Comparison of ENCODE assay signal across 8 cellular contexts in genomic region chr17:75323043-75323591, GRCh38. TPM values are rescaled to one million over a fixed set of nuclear protein-coding genes. Genes with fewer than 3 reads are reported as not detected.
DNase-seq lines count a peak whose midpoint lies in the region; ATAC-seq and TF ChIP-seq lines count a peak whose summit lies in the region.

No MANE protein-coding gene starts in this region.

- TF ChIP-seq CTCF in right lobe of liver (IDR thresholded peaks at IDR 0.05) = peak; percentile 75 to 78 (median 77)

- H3K4me1 Mint-ChIP-seq in activated CD4-positive, alpha-beta T cell treated with anti-CD3 and anti-CD28 coated beads, Interleukin-2, amount 10 ng/mL, durations not matched to agents 7 days and 5 days = peaks cover 41% of the 10 kb centered on the region

- TF ChIP-seq POLR2A in right lobe of liver (IDR thresholded peaks at IDR 0.05) = no peak

- peaks cover 46% of the 10 kb centered on the region for H3K36me3 Mint-ChIP-seq in activated CD4-positive, alpha-beta T cell treated with anti-CD3 and anti-CD28 coated beads, Interleukin-2, amount 10 ng/mL, durations not matched to agents 7 days and 5 days (ENCODE audit: low read depth)

- peaks cover 4 to 99% (median 63%) of the 10 kb centered on the region in 11 experiments; a peak in 20 of 22 replicates for H4K20me1 ChIP-seq in BLaER1 treated with 17β-estradiol and CSF1 and Interleukin-3, amounts not matched to agents 10 nM and 100 nM

- peaks cover 51 to 77% (median 58%) of the 10 kb centered on the region in 10 experiments for H3K4me1 ChIP-seq in BLaER1 treated with 17β-estradiol and CSF1 and Interleukin-3, amounts not matched to agents 10 nM and 100 nM
- peaks cover 0 to 2% (median 0%) of the 10 kb centered on the region in 4 donors for H3K4me1 ChIP-seq in right lobe of liver

- H3K4me3 ChIP-seq in BLaER1 treated with 17β-estradiol and CSF1 and Interleukin-3, amounts not matched to agents 10 nM and 100 nM = 0 out of 20 replicates have a peak overlapping the region, but pooled peaks of 1 of the 10 experiments have one; percentile 1
- H3K4me3 ChIP-seq in right lobe of liver = no peak overlapping the region

- POLR2A ChIA-PET in activated CD4-positive, alpha-beta T cell treated with anti-CD3 and anti-CD28 coated beads, Interleukin-2, amount 10 ng/mL, durations not matched to agents 7 days and 5 days (lab: Charles Lee) = interaction anchor here (0.7 kb wide), 1 partner anchor 80 kb away, joined by 6 read pairs; no protein-coding TSS in a partner anchor

- no peaks in the 10 kb centered on the region for H3K27me3 ChIP-seq in BLaER1 treated with 17β-estradiol and CSF1 and Interleukin-3, amounts not matched to agents 10 nM and 100 nM
- H3K27me3 ChIP-seq in right lobe of liver = no peaks in the 10 kb centered on the region

- no peaks in the 10 kb centered on the region for H3K27me3 Mint-ChIP-seq in activated CD4-positive, alpha-beta T cell treated with anti-CD3 and anti-CD28 coated beads, Interleukin-2, amount 10 ng/mL, durations not matched to agents 7 days and 5 days

- DNase-seq in NCI-H69 (lab: John Stamatoyannopoulos, UW) (peak; percentile 89), dedifferentiated amniotic fluid mesenchymal stem cell (ENCODE audit: extremely low spot score) (peak; percentile 92), right lobe of liver (peak; percentile 74 to 83 (median 81))
- DNase-seq in activated CD4-positive, alpha-beta T cell treated with anti-CD3 and anti-CD28 coated beads, Interleukin-2, amount 10 ng/mL, durations not matched to agents 7 days and 5 days = peak; percentile 94
- peak; percentile 72 to 84 (median 78) for DNase-seq in stimulated activated CD4-positive, alpha-beta T cell treated with anti-CD3 and anti-CD28 coated beads, TNF-alpha, amount 100 ng/mL, for 4 hours (ENCODE audit: low read depth in 3 of 3)

- H3K27ac ChIP-seq in BLaER1 treated with 17β-estradiol and CSF1 and Interleukin-3, amounts not matched to agents 10 nM and 100 nM = peak overlapping the region in 3 of 11 experiments; percentile 9 to 37 (median 29); a peak in 2 of 22 replicates
- H3K27ac ChIP-seq in right lobe of liver = no peak overlapping the region

- H3K9ac ChIP-seq in BLaER1 treated with 17β-estradiol and CSF1 and Interleukin-3, amounts not matched to agents 10 nM and 100 nM = peak overlapping the region in 5 of 11 experiments; percentile 1 to 27 (median 20); a peak in 3 of 22 replicates

- intact Hi-C loops in right lobe of liver (cut with DNase I) = loop anchor here in 1 of 2 donors (10.0 kb wide), 1 partner anchor 92 kb away; no protein-coding TSS in a partner anchor

- H3K4me3 Mint-ChIP-seq in activated CD4-positive, alpha-beta T cell treated with anti-CD3 and anti-CD28 coated beads, Interleukin-2, amount 10 ng/mL, durations not matched to agents 7 days and 5 days = no peak overlapping the region

- 0% methylated on average over 4 of the region's 6 CpGs for WGBS in right lobe of liver (ENCODE audit: insufficient coverage, low coverage, low lambda C conversion rate, missing lambda C conversion rate)

- H3K9me3 ChIP-seq in BLaER1 treated with 17β-estradiol and CSF1 and Interleukin-3, amounts not matched to agents 10 nM and 100 nM (replicated peaks in 1 of 11) = no peaks in the 10 kb centered on the region
- H3K9me3 ChIP-seq in right lobe of liver = no peaks in the 10 kb centered on the region

- peak overlapping the region; percentile 20 to 94 (median 51) for H3K4me2 ChIP-seq in BLaER1 treated with 17β-estradiol and CSF1 and Interleukin-3, amounts not matched to agents 10 nM and 100 nM

- ATAC-seq in HG02798 (IDR thresholded peaks at IDR 0.05; ENCODE audit: poor library complexity, unreplicated experiment) (peak; percentile 30), right lobe of liver (peak; percentile 76 to 85 (median 80)), HG03108 (IDR thresholded peaks at IDR 0.05; ENCODE audit: unreplicated experiment) (no peak)

- CTCF ChIA-PET in activated CD4-positive, alpha-beta T cell treated with anti-CD3 and anti-CD28 coated beads, Interleukin-2, amount 10 ng/mL, durations not matched to agents 7 days and 5 days (lab: Charles Lee) = interaction anchor here (0.6 to 3.4 kb wide), 19 partner anchors 9 to 389 kb away, joined by 3 to 19 read pairs (median 5); partner anchors contain the start of genes GGA3, GRB2, MIF4GD and MRPS7

- H3K36me3 ChIP-seq in BLaER1 treated with 17β-estradiol and CSF1 and Interleukin-3, amounts not matched to agents 10 nM and 100 nM = peaks cover 68 to 91% (median 81%) of the 10 kb centered on the region in 11 experiments
- peaks cover 0 to 39% (median 9%) of the 10 kb centered on the region in 4 donors for H3K36me3 ChIP-seq in right lobe of liver

- peak overlapping the region; percentile 64 for H3K27ac Mint-ChIP-seq in activated CD4-positive, alpha-beta T cell treated with anti-CD3 and anti-CD28 coated beads, Interleukin-2, amount 10 ng/mL, durations not matched to agents 7 days and 5 days

- no peaks in the 10 kb centered on the region for H3K9me3 Mint-ChIP-seq in activated CD4-positive, alpha-beta T cell treated with anti-CD3 and anti-CD28 coated beads, Interleukin-2, amount 10 ng/mL, durations not matched to agents 7 days and 5 days

RNA-seq across cellular contexts. Expression of gene SLC25A19, which starts 33.9 kb away (rescaled TPM):
- total RNA-seq in activated CD4-positive, alpha-beta T cell treated with anti-CD3 and anti-CD28 coated beads, Interleukin-2, amount 10 ng/mL, durations not matched to agents 7 days and 5 days = 10 to 100 TPM; 27.6 to 30.5 TPM
- 10 to 100 TPM in 2 of 6 experiments, 1 to 10 TPM in 4; 3.8 to 13.4 (median 7.3) TPM for total RNA-seq in right lobe of liver

RNA-seq across cellular contexts. Expression of gene MIF4GD, which starts 52.1 kb away (rescaled TPM):
- 10 to 100 TPM; 44.4 to 44.6 TPM for total RNA-seq in activated CD4-positive, alpha-beta T cell treated with anti-CD3 and anti-CD28 coated beads, Interleukin-2, amount 10 ng/mL, durations not matched to agents 7 days and 5 days
- total RNA-seq in right lobe of liver = 10 to 100 TPM in 2 of 6 experiments, 1 to 10 TPM in 4; 7.3 to 21.9 (median 8.2) TPM
